2 cellular contexts compared by ENCODE assay signal in genomic region chrX:27964432-27964831, GRCh38.
TF ChIP-seq lines count a peak whose summit lies in the region.

No MANE protein-coding gene starts in this region.

TF ChIP-seq in A549, 52 proteins besides CTCF, POLR2A, EP300 and RAD21 (continued from another document):
- TF ChIP-seq PBX3 (IDR thresholded peaks at IDR 0.05) (no peak), KDM1A (IDR thresholded peaks at IDR 0.05; ENCODE audit: low read depth) (no peak)
TF ChIP-seq in A549: peak in this region for 2.

TF ChIP-seq in liver, 16 proteins besides CTCF, POLR2A, EP300 and RAD21 (continued from another document):
- TF ChIP-seq, protein P1, sequence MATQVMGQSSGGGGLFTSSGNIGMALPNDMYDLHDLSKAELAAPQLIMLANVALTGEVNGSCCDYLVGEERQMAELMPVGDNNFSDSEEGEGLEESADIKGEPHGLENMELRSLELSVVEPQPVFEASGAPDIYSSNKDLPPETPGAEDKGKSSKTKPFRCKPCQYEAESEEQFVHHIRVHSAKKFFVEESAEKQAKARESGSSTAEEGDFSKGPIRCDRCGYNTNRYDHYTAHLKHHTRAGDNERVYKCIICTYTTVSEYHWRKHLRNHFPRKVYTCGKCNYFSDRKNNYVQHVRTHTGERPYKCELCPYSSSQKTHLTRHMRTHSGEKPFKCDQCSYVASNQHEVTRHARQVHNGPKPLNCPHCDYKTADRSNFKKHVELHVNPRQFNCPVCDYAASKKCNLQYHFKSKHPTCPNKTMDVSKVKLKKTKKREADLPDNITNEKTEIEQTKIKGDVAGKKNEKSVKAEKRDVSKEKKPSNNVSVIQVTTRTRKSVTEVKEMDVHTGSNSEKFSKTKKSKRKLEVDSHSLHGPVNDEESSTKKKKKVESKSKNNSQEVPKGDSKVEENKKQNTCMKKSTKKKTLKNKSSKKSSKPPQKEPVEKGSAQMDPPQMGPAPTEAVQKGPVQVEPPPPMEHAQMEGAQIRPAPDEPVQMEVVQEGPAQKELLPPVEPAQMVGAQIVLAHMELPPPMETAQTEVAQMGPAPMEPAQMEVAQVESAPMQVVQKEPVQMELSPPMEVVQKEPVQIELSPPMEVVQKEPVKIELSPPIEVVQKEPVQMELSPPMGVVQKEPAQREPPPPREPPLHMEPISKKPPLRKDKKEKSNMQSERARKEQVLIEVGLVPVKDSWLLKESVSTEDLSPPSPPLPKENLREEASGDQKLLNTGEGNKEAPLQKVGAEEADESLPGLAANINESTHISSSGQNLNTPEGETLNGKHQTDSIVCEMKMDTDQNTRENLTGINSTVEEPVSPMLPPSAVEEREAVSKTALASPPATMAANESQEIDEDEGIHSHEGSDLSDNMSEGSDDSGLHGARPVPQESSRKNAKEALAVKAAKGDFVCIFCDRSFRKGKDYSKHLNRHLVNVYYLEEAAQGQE (IDR thresholded peaks at IDR 0.05), result no peak
- no peak for TF ChIP-seq ZBTB33 (IDR thresholded peaks at IDR 0.05)
- no peak for TF ChIP-seq FOXA1 (IDR thresholded peaks at IDR 0.05)
- TF ChIP-seq MAX (IDR thresholded peaks at IDR 0.05), result no peak
- TF ChIP-seq JUND (IDR thresholded peaks at IDR 0.05), result peak; percentile 90 to 93
- TF ChIP-seq FOXA2 (IDR thresholded peaks at IDR 0.05), result peak; percentile 34
- no peak for TF ChIP-seq YY1 (IDR thresholded peaks at IDR 0.05)
- TF ChIP-seq RXRA (IDR thresholded peaks at IDR 0.05), result no peak
- TF ChIP-seq SP1 (IDR thresholded peaks at IDR 0.05), result no peak
- no peak for TF ChIP-seq HNF4G (IDR thresholded peaks at IDR 0.05)
- no peak for TF ChIP-seq TAF1 (conservative IDR thresholded peaks at IDR 0.05)
- TF ChIP-seq GABPA (IDR thresholded peaks at IDR 0.05 in 1 of 2, conservative IDR thresholded peaks at IDR 0.05 in 1 of 2), result no peak
- TF ChIP-seq ATF3 (IDR thresholded peaks at IDR 0.05), result peak; percentile 33
TF ChIP-seq in liver: peak in this region for 3.
